In genomic region chr4:186650401-186651180, GRCh38 we compare ENCODE assay signal across 11 cellular contexts.
"Had no signal": no experiment of that assay in that cellular context is flagged by ENCODE, and none has a peak within 500 bp of the region (broad histone marks: within the 10 kb centered on the region; RNA-seq: fewer than 3 reads in every experiment).

No MANE protein-coding gene starts in this region.

- H3K27ac ChIP-seq: ovary, upper lobe of right lung had no signal

- H3K4me1 ChIP-seq: upper lobe of right lung had no signal

- H3K36me3 ChIP-seq: ovary, thoracic aorta had no signal

- H3K36me3 Mint-ChIP-seq: activated naive CD8-positive, alpha-beta T cell treated with anti-CD3 and anti-CD28 coated beads, Interleukin-2, amount 10 ng/mL, durations not matched to agents 7 days and 5 days; stimulated activated effector memory CD8-positive, alpha-beta T cell treated with anti-CD3 and anti-CD28 coated beads, Interleukin-12 subunit alpha, Interleukin-12 subunit beta, amount 100 ng/mL, for 72 hours had no signal

- DNase-seq: activated CD4-positive, alpha-beta T cell treated with anti-CD3 and anti-CD28 coated beads, Interleukin-2, amount 50 U/mL, for 1 hour; activated CD8-positive, alpha-beta memory T cell treated with anti-CD3 and anti-CD28 coated beads for 24 hours; activated gamma-delta T cell treated with Interleukin-2 at 50 U/mL for 16 hours; activated naive CD8-positive, alpha-beta T cell treated with anti-CD3 and anti-CD28 coated beads, Interleukin-2, amount 10 ng/mL, durations not matched to agents 7 days and 5 days; left ventricle myocardium superior; mesendoderm; ovary; T-helper 2 cell; upper lobe of right lung had no signal

- H3K4me1 Mint-ChIP-seq: activated naive CD8-positive, alpha-beta T cell treated with anti-CD3 and anti-CD28 coated beads, Interleukin-2, amount 10 ng/mL, durations not matched to agents 7 days and 5 days; stimulated activated effector memory CD8-positive, alpha-beta T cell treated with anti-CD3 and anti-CD28 coated beads, Interleukin-12 subunit alpha, Interleukin-12 subunit beta, amount 100 ng/mL, for 72 hours had no signal

- H3K27me3 ChIP-seq: ovary, upper lobe of right lung had no signal

- ATAC-seq: stimulated activated effector memory CD8-positive, alpha-beta T cell treated with anti-CD3 and anti-CD28 coated beads, Interleukin-12 subunit alpha, Interleukin-12 subunit beta, amount 100 ng/mL, for 72 hours had no signal

- H3K27ac Mint-ChIP-seq: activated naive CD8-positive, alpha-beta T cell treated with anti-CD3 and anti-CD28 coated beads, Interleukin-2, amount 10 ng/mL, durations not matched to agents 7 days and 5 days; stimulated activated effector memory CD8-positive, alpha-beta T cell treated with anti-CD3 and anti-CD28 coated beads, Interleukin-12 subunit alpha, Interleukin-12 subunit beta, amount 100 ng/mL, for 72 hours had no signal

- H3K4me3 Mint-ChIP-seq: activated naive CD8-positive, alpha-beta T cell treated with anti-CD3 and anti-CD28 coated beads, Interleukin-2, amount 10 ng/mL, durations not matched to agents 7 days and 5 days; stimulated activated effector memory CD8-positive, alpha-beta T cell treated with anti-CD3 and anti-CD28 coated beads, Interleukin-12 subunit alpha, Interleukin-12 subunit beta, amount 100 ng/mL, for 72 hours had no signal

- H3K27me3 Mint-ChIP-seq: activated naive CD8-positive, alpha-beta T cell treated with anti-CD3 and anti-CD28 coated beads, Interleukin-2, amount 10 ng/mL, durations not matched to agents 7 days and 5 days had no signal

- H3K9me3 ChIP-seq: ovary, thoracic aorta, upper lobe of right lung had no signal

- H3K9me3 Mint-ChIP-seq: activated naive CD8-positive, alpha-beta T cell treated with anti-CD3 and anti-CD28 coated beads, Interleukin-2, amount 10 ng/mL, durations not matched to agents 7 days and 5 days had no signal

- H3K4me3 ChIP-seq: ovary, upper lobe of right lung had no signal
